25 cellular contexts compared by ENCODE assay signal in the genomic region with DNA sequence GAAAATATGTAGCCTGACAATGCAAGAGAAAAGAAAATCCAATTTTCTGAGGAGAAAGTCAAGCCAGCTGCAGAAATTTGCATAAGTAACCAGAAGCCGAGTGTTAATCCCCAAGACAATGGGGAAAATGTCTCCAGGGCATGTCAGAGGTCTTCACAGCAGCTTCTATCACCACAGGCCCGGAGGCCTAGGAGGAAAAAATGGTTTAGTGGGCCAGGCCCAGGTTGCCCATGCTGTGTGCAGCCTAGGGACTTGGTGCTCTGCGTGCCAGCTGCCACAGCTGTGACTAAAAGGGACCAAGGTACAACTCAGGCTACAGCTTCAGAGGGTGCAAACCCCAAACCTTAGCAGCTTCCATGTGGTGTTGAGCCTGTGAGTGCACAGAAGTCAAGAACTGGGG.
"Had no signal": no experiment of that assay in that cellular context is flagged by ENCODE, and none has a peak within 500 bp of the region (broad histone marks: within the 10 kb centered on the region; RNA-seq: fewer than 3 reads in every experiment).

No MANE protein-coding gene starts in this region.

- H3K36me3 Mint-ChIP-seq: naive B cell had no signal

- H3K27me3 Mint-ChIP-seq: dendritic cell treated with granulocyte-macrophage colony-stimulating factor and Interleukin-4, amounts not matched to agents 40 ng/mL and 50 ng/mL, for 4 days; effector memory CD8-positive, alpha-beta T cell; naive B cell had no signal

- H3K4me1 ChIP-seq: colonic mucosa, esophagus squamous epithelium, gastrocnemius medialis, heart right ventricle, left lung, lower lobe of right lung had no signal

- H3K4me3 ChIP-seq: colonic mucosa, esophagus squamous epithelium, gastrocnemius medialis, heart right ventricle, left lung, lower lobe of right lung, mucosa of descending colon had no signal

- H3K27ac Mint-ChIP-seq: dendritic cell treated with granulocyte-macrophage colony-stimulating factor and Interleukin-4, amounts not matched to agents 40 ng/mL and 50 ng/mL, for 4 days; effector memory CD8-positive, alpha-beta T cell; naive B cell had no signal

- H3K36me3 ChIP-seq: colonic mucosa, esophagus squamous epithelium, gastrocnemius medialis, heart right ventricle, left lung, lower lobe of right lung had no signal

- H3K27ac ChIP-seq: colonic mucosa, epithelial cell of prostate, esophagus squamous epithelium, gastrocnemius medialis, heart right ventricle, left lung, lower lobe of right lung had no signal

- H3K27me3 ChIP-seq: colonic mucosa, esophagus squamous epithelium, gastrocnemius medialis, heart right ventricle, left lung had no signal

- FAIRE-seq: islet of Langerhans, keratinocyte had no signal

- H3K4me3 Mint-ChIP-seq: dendritic cell treated with granulocyte-macrophage colony-stimulating factor and Interleukin-4, amounts not matched to agents 40 ng/mL and 50 ng/mL, for 4 days; effector memory CD8-positive, alpha-beta T cell; naive B cell had no signal

- H3K4me1 Mint-ChIP-seq: naive B cell had no signal

- DNase-seq: colonic mucosa; cortex of kidney; effector CD8-positive, alpha-beta T cell; effector memory CD8-positive, alpha-beta T cell; erythroblast; esophagus squamous epithelium; foreskin fibroblast; foreskin melanocyte; gastrocnemius medialis; glutamatergic neuron; head of caudate nucleus; heart right ventricle; hippocampal formation; left cardiac atrium; left ventricle myocardium superior; lower lobe of right lung; mesenchymal stem cell; mucosa of descending colon; naive B cell had no signal

- ATAC-seq: effector memory CD8-positive, alpha-beta T cell; esophagus mucosa; gastrocnemius medialis; heart right ventricle; left cardiac atrium; left lung; left ventricle myocardium superior; lower lobe of right lung; mucosa of descending colon had no signal

- H3K9me3 ChIP-seq: colonic mucosa, gastrocnemius medialis had no signal
